ENCODE assay signal across 21 cellular contexts in the genomic region with DNA sequence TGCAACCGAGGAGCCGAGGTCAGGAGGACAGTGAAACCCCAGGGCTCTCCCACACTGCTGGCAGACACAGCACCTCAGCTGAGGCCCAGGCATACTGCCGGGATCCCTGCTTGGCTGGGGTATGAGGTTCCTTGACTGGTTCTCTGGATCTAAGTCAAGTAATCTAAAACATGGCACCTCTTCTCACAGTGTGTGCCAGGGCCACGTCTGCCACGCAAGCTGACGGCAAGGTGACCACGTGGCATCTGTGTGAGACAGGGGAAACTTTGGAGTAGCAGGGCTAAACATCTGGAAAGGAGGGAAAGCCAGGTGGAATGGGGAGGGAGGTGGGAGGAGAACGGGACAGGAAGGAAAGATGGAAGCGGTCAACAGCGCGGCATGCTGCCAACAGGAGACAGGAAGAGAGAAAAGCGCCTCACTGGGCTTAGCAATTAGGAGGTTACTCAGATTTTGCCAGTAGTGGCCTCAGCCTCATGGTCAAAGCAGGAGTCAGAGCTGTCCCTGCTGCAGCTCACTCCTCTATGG.
DNase-seq lines count a peak whose midpoint lies in the region; ATAC-seq and TF ChIP-seq lines count a peak whose summit lies in the region.
"Had no signal": no experiment of that assay in that cellular context is flagged by ENCODE, and none has a peak within 500 bp of the region (broad histone marks: within the 10 kb centered on the region; RNA-seq: fewer than 3 reads in every experiment).

No MANE protein-coding gene starts in this region.

- no peaks in the 10 kb centered on the region for H3K27me3 Mint-ChIP-seq in stimulated activated memory B cell treated with anti-CD40 and anti-IgM and Interleukin-4, amounts not matched to agents 10 μg/mL and 1 μg/mL and 100 μg/mL, for 72 hours
- H3K27me3 Mint-ChIP-seq in activated CD8-positive, alpha-beta T cell treated with anti-CD3 and anti-CD28 coated beads for 36 hours = peaks cover 6% of the 10 kb centered on the region
- H3K27me3 Mint-ChIP-seq in activated CD8-positive, alpha-beta T cell treated with anti-CD3 and anti-CD28 coated beads, Interleukin-2, amount 10 ng/mL, durations not matched to agents 7 days and 5 days (ENCODE audit: low read depth) = no peaks in the 10 kb centered on the region

- H3K27ac ChIP-seq in GM23248 = peak overlapping the region; percentile 19
- H3K27ac ChIP-seq: epithelial cell of prostate had no signal

- CTCF ChIA-PET in activated CD8-positive, alpha-beta T cell treated with anti-CD3 and anti-CD28 coated beads for 36 hours (lab: Charles Lee) = no interaction called here
- CTCF ChIA-PET in activated CD8-positive, alpha-beta T cell treated with anti-CD3 and anti-CD28 coated beads, Interleukin-2, amount 10 ng/mL, durations not matched to agents 7 days and 5 days (lab: Charles Lee) = no interaction called here

- H4K20me1 ChIP-seq in GM23248 (ENCODE audit: insufficient read depth) = no peaks in the 10 kb centered on the region

- in situ Hi-C loops in GM23248 (cut with MboI) = no loop called here

- peaks cover 13% of the 10 kb centered on the region for H3K9me3 Mint-ChIP-seq in stimulated activated memory B cell treated with anti-CD40 and anti-IgM and Interleukin-4, amounts not matched to agents 10 μg/mL and 1 μg/mL and 100 μg/mL, for 72 hours
- no peaks in the 10 kb centered on the region for H3K9me3 Mint-ChIP-seq in activated CD8-positive, alpha-beta T cell treated with anti-CD3 and anti-CD28 coated beads for 36 hours
- no peaks in the 10 kb centered on the region for H3K9me3 Mint-ChIP-seq in activated CD8-positive, alpha-beta T cell treated with anti-CD3 and anti-CD28 coated beads, Interleukin-2, amount 10 ng/mL, durations not matched to agents 7 days and 5 days (ENCODE audit: insufficient read depth)
- H3K9me3 Mint-ChIP-seq: dendritic cell treated with granulocyte-macrophage colony-stimulating factor and Interleukin-4, amounts not matched to agents 40 ng/mL and 50 ng/mL, for 4 days had no signal

- peak; percentile 45 to 86 for ATAC-seq in left cardiac atrium
- peak; percentile 9 for ATAC-seq in stimulated activated memory B cell treated with anti-CD40 and anti-IgM and Interleukin-4, amounts not matched to agents 10 μg/mL and 1 μg/mL and 100 μg/mL, for 72 hours
- no peak for ATAC-seq in activated CD8-positive, alpha-beta T cell treated with anti-CD3 and anti-CD28 coated beads for 36 hours
- ATAC-seq in activated CD8-positive, alpha-beta T cell treated with anti-CD3 and anti-CD28 coated beads, Interleukin-2, amount 10 ng/mL, durations not matched to agents 7 days and 5 days = no peak

- no peaks in the 10 kb centered on the region for H3K4me1 Mint-ChIP-seq in stimulated activated memory B cell treated with anti-CD40 and anti-IgM and Interleukin-4, amounts not matched to agents 10 μg/mL and 1 μg/mL and 100 μg/mL, for 72 hours
- H3K4me1 Mint-ChIP-seq in activated CD8-positive, alpha-beta T cell treated with anti-CD3 and anti-CD28 coated beads for 36 hours (ENCODE audit: low read depth) = no peaks in the 10 kb centered on the region
- H3K4me1 Mint-ChIP-seq in activated CD8-positive, alpha-beta T cell treated with anti-CD3 and anti-CD28 coated beads, Interleukin-2, amount 10 ng/mL, durations not matched to agents 7 days and 5 days (ENCODE audit: low read depth) = no peaks in the 10 kb centered on the region
- H3K4me1 Mint-ChIP-seq: activated CD4-positive, alpha-beta T cell treated with anti-CD3 and anti-CD28 coated beads, Interleukin-2, amount 10 ng/mL, durations not matched to agents 7 days and 5 days; activated naive CD4-positive, alpha-beta T cell treated with anti-CD3 and anti-CD28 coated beads, Interleukin-2, amount 10 ng/mL, durations not matched to agents 7 days and 5 days; stimulated activated naive CD8-positive, alpha-beta T cell treated with anti-CD3 and anti-CD28 coated beads, Interleukin-15, amount 100 ng/mL, for 72 hours had no signal

- no peaks in the 10 kb centered on the region for H3K27me3 ChIP-seq in GM23248 (replicated peaks; ENCODE audit: insufficient read depth)

- H3K9me2 ChIP-seq in GM23248 (ENCODE audit: insufficient read depth) = no peaks in the 10 kb centered on the region
- H3K9me2 ChIP-seq: SK-N-SH had no signal

- no peaks in the 10 kb centered on the region for H3K79me2 ChIP-seq in GM23248 (ENCODE audit: insufficient read depth)

- no peaks in the 10 kb centered on the region for H3K9me3 ChIP-seq in GM23248 (ENCODE audit: low read depth)
- H3K9me3 ChIP-seq: SK-N-SH had no signal

- H3K27ac Mint-ChIP-seq in stimulated activated memory B cell treated with anti-CD40 and anti-IgM and Interleukin-4, amounts not matched to agents 10 μg/mL and 1 μg/mL and 100 μg/mL, for 72 hours = no peak overlapping the region
- no peak overlapping the region for H3K27ac Mint-ChIP-seq in activated CD8-positive, alpha-beta T cell treated with anti-CD3 and anti-CD28 coated beads for 36 hours
- H3K27ac Mint-ChIP-seq in activated CD8-positive, alpha-beta T cell treated with anti-CD3 and anti-CD28 coated beads, Interleukin-2, amount 10 ng/mL, durations not matched to agents 7 days and 5 days = no peak overlapping the region
- H3K27ac Mint-ChIP-seq: activated CD4-positive, alpha-beta T cell treated with anti-CD3 and anti-CD28 coated beads, Interleukin-2, amount 10 ng/mL, durations not matched to agents 7 days and 5 days; activated naive CD4-positive, alpha-beta T cell treated with anti-CD3 and anti-CD28 coated beads, Interleukin-2, amount 10 ng/mL, durations not matched to agents 7 days and 5 days; dendritic cell treated with granulocyte-macrophage colony-stimulating factor and Interleukin-4, amounts not matched to agents 40 ng/mL and 50 ng/mL, for 4 days; stimulated activated naive CD8-positive, alpha-beta T cell treated with anti-CD3 and anti-CD28 coated beads, Interleukin-15, amount 100 ng/mL, for 72 hours had no signal

- POLR2A ChIA-PET in activated CD8-positive, alpha-beta T cell treated with anti-CD3 and anti-CD28 coated beads for 36 hours (lab: Charles Lee) = no interaction called here
- POLR2A ChIA-PET in activated CD8-positive, alpha-beta T cell treated with anti-CD3 and anti-CD28 coated beads, Interleukin-2, amount 10 ng/mL, durations not matched to agents 7 days and 5 days (lab: Charles Lee) = no interaction called here

- no peak overlapping the region for H3K9ac ChIP-seq in GM23248
- H3K9ac ChIP-seq: SK-N-SH had no signal

- H3F3A ChIP-seq in GM23248 (ENCODE audit: insufficient read depth) = peaks cover 18% of the 10 kb centered on the region

- H2AFZ ChIP-seq in GM23248 = peak overlapping the region; percentile 73

- no peak overlapping the region for H3K4me2 ChIP-seq in GM23248 (ENCODE audit: unreplicated experiment)
- H3K4me2 ChIP-seq: SK-N-SH had no signal

- no peak for TF ChIP-seq CTCF in activated CD8-positive, alpha-beta T cell treated with anti-CD3 and anti-CD28 coated beads for 36 hours (IDR thresholded peaks at IDR 0.05)

- H3K4me1 ChIP-seq in GM23248 (ENCODE audit: insufficient read depth) = peaks cover 23% of the 10 kb centered on the region

- DNase-seq in GM23248 = peak; percentile 72
- DNase-seq in NCI-H446 treated with DMSO at 0.1 percent for 48 hours (lab: John Stamatoyannopoulos, UW) = peak; percentile 19
- peak; percentile 53 for DNase-seq in left cardiac atrium
- no peak for DNase-seq in activated CD8-positive, alpha-beta T cell treated with anti-CD3 and anti-CD28 coated beads for 36 hours
- no peak for DNase-seq in hepatic stellate cell (ENCODE audit: low spot score)
- no peak for DNase-seq in activated CD8-positive, alpha-beta T cell treated with anti-CD3 and anti-CD28 coated beads, Interleukin-2, amount 10 ng/mL, durations not matched to agents 7 days and 5 days
- no peak for DNase-seq in activated T-cell treated with anti-CD3 and anti-CD28 coated beads, Interleukin-2, amount 50 U/mL, for 48 hours
- DNase-seq: activated CD4-positive, alpha-beta T cell treated with anti-CD3 and anti-CD28 coated beads, Interleukin-2, amount 10 ng/mL, durations not matched to agents 7 days and 5 days; activated naive CD4-positive, alpha-beta T cell treated with anti-CD3 and anti-CD28 coated beads, Interleukin-2, amount 10 ng/mL, durations not matched to agents 7 days and 5 days; activated T-cell treated with anti-CD3 and anti-CD28 coated beads for 4 hours; GF-D8; NCI-H1105 treated with DMSO at 0.1 percent for 48 hours; NCI-H748 treated with DMSO at 0.1 percent for 48 hours; OCI-M1; SK-N-SH; stimulated activated naive CD8-positive, alpha-beta T cell treated with anti-CD3 and anti-CD28 coated beads, Interleukin-15, amount 100 ng/mL, for 72 hours had no signal

- H3K4me3 Mint-ChIP-seq in stimulated activated memory B cell treated with anti-CD40 and anti-IgM and Interleukin-4, amounts not matched to agents 10 μg/mL and 1 μg/mL and 100 μg/mL, for 72 hours = no peak overlapping the region
- H3K4me3 Mint-ChIP-seq in activated CD8-positive, alpha-beta T cell treated with anti-CD3 and anti-CD28 coated beads for 36 hours = no peak overlapping the region
- H3K4me3 Mint-ChIP-seq in activated CD8-positive, alpha-beta T cell treated with anti-CD3 and anti-CD28 coated beads, Interleukin-2, amount 10 ng/mL, durations not matched to agents 7 days and 5 days = no peak overlapping the region
- H3K4me3 Mint-ChIP-seq: activated CD4-positive, alpha-beta T cell treated with anti-CD3 and anti-CD28 coated beads, Interleukin-2, amount 10 ng/mL, durations not matched to agents 7 days and 5 days; activated naive CD4-positive, alpha-beta T cell treated with anti-CD3 and anti-CD28 coated beads, Interleukin-2, amount 10 ng/mL, durations not matched to agents 7 days and 5 days; dendritic cell treated with granulocyte-macrophage colony-stimulating factor and Interleukin-4, amounts not matched to agents 40 ng/mL and 50 ng/mL, for 4 days; nephron; stimulated activated naive CD8-positive, alpha-beta T cell treated with anti-CD3 and anti-CD28 coated beads, Interleukin-15, amount 100 ng/mL, for 72 hours had no signal

- H3K4me3 ChIP-seq in GM23248 = no peak overlapping the region
- H3K4me3 ChIP-seq: lung had no signal

- intact Hi-C loops in left cardiac atrium (cut with DNase I) = no loop called here
- intact Hi-C loops in activated CD8-positive, alpha-beta T cell treated with anti-CD3 and anti-CD28 coated beads for 36 hours (cut with micrococcal nuclease) = no loop called here

- H3K36me3 ChIP-seq in GM23248 (ENCODE audit: low read depth) = no peaks in the 10 kb centered on the region

- WGBS in GM23248 (ENCODE audit: low coverage in 1 of 2, low lambda C conversion rate in 2 of 2, missing lambda C conversion rate in 2 of 2), 2 experiments = 13 to 20% methylated on average over 12 of the region's 12 CpGs

- no peaks in the 10 kb centered on the region for H3K36me3 Mint-ChIP-seq in stimulated activated memory B cell treated with anti-CD40 and anti-IgM and Interleukin-4, amounts not matched to agents 10 μg/mL and 1 μg/mL and 100 μg/mL, for 72 hours
- H3K36me3 Mint-ChIP-seq in activated CD8-positive, alpha-beta T cell treated with anti-CD3 and anti-CD28 coated beads for 36 hours (ENCODE audit: low read depth) = no peaks in the 10 kb centered on the region
- H3K36me3 Mint-ChIP-seq in activated CD8-positive, alpha-beta T cell treated with anti-CD3 and anti-CD28 coated beads, Interleukin-2, amount 10 ng/mL, durations not matched to agents 7 days and 5 days (ENCODE audit: low read depth) = no peaks in the 10 kb centered on the region
- H3K36me3 Mint-ChIP-seq: activated naive CD4-positive, alpha-beta T cell treated with anti-CD3 and anti-CD28 coated beads, Interleukin-2, amount 10 ng/mL, durations not matched to agents 7 days and 5 days had no signal

Comparison
In these comparisons a context has a peak if more than half of its experiments do, and no peak if none do; other contexts are left out.
1. DNase-seq: peak in GM23248 (single experiment), NCI-H446 treated with DMSO at 0.1 percent for 48 hours (single experiment) and left cardiac atrium (single experiment); none in activated CD8-positive, alpha-beta T cell treated with anti-CD3 and anti-CD28 coated beads for 36 hours (single experiment), hepatic stellate cell (single experiment), activated CD8-positive, alpha-beta T cell treated with anti-CD3 and anti-CD28 coated beads, Interleukin-2, amount 10 ng/mL, durations not matched to agents 7 days and 5 days (single experiment) and activated T-cell treated with anti-CD3 and anti-CD28 coated beads, Interleukin-2, amount 50 U/mL, for 48 hours (0 of 2).
2. ATAC-seq: peak in left cardiac atrium (2 of 2) and stimulated activated memory B cell treated with anti-CD40 and anti-IgM and Interleukin-4, amounts not matched to agents 10 μg/mL and 1 μg/mL and 100 μg/mL, for 72 hours (single experiment); none in activated CD8-positive, alpha-beta T cell treated with anti-CD3 and anti-CD28 coated beads for 36 hours (single experiment) and activated CD8-positive, alpha-beta T cell treated with anti-CD3 and anti-CD28 coated beads, Interleukin-2, amount 10 ng/mL, durations not matched to agents 7 days and 5 days (single experiment).